ENCODE assay signal across 12 cellular contexts in the genomic region with DNA sequence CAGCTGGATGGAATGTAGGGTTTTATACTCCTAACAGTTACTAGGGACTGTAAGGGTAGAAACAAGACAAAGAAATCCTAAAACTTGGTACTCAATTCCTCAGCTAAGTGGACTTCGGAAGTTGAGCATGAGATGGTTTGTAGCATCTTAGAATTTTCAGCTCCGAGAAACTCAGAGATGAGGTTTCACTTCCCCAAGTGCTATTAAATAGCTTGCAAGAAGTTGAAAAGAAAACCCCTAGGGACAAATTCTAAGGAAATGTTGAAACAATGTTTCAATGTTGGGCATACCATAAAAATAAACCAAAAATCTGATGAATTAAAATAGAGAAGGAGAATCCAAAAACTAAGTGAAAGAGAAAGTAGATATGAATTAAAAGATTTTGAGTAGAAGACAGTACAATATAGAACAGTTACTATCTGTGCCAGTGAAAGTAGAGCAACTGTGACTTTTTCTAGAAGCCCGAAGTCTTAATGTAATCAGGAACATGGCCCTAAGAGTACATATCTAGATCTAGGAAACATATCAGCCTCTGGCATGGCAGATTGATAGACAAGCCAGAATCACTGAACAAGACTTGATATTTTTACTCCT.
DNase-seq lines count a peak whose midpoint lies in the region; ATAC-seq and TF ChIP-seq lines count a peak whose summit lies in the region.
"Had no signal": no experiment of that assay in that cellular context is flagged by ENCODE, and none has a peak within 500 bp of the region (broad histone marks: within the 10 kb centered on the region; RNA-seq: fewer than 3 reads in every experiment).

No MANE protein-coding gene starts in this region.

- no peaks in the 10 kb centered on the region for H3K36me3 ChIP-seq in BLaER1

- peak overlapping the region; percentile 54 for H3K4me2 ChIP-seq in BLaER1
- H3K4me2 ChIP-seq: A549 had no signal

- H3K27me3 ChIP-seq in BLaER1 = no peaks in the 10 kb centered on the region

- peaks cover 47% of the 10 kb centered on the region for H3K4me1 ChIP-seq in BLaER1
- H3K4me1 ChIP-seq: A549 had no signal

- in situ Hi-C loops in GM13977 (cut with MboI; ENCODE audit: low pct_unique_long_range_greater_than_20kb, low sequenced_read_pairs, unreplicated experiment) = no loop called here

- DNase-seq in NOMO-1 treated with DMSO at 0.1 percent for 48 hours (lab: John Stamatoyannopoulos, UW; ENCODE audit: unreplicated experiment) = peak; percentile 87
- no peak for DNase-seq in NCI-H526 treated with DMSO at 0.1 percent for 48 hours (lab: John Stamatoyannopoulos, UW)
- no peak for DNase-seq in GM13977 (ENCODE audit: low spot score)
- DNase-seq in NCI-H1436 treated with DMSO at 0.1 percent for 48 hours (lab: John Stamatoyannopoulos, UW) = no peak
- DNase-seq in NCI-H2171 treated with DMSO at 0.1 percent for 48 hours (lab: John Stamatoyannopoulos, UW) = no peak
- DNase-seq: anterior cingulate cortex, NCI-H226 had no signal

- no peaks in the 10 kb centered on the region for H4K20me1 ChIP-seq in BLaER1

- H3K9ac ChIP-seq in BLaER1 = no peak overlapping the region

- peaks cover 6% of the 10 kb centered on the region for H3K9me3 ChIP-seq in BLaER1
- H3K9me3 ChIP-seq: A549 had no signal

- H3K4me3 ChIP-seq in BLaER1 = no peak overlapping the region
- H3K4me3 ChIP-seq: A549, K562 had no signal

- ATAC-seq in GM19463 (IDR thresholded peaks at IDR 0.05; ENCODE audit: unreplicated experiment) (peak; percentile 74), HG02973 (IDR thresholded peaks at IDR 0.05; ENCODE audit: unreplicated experiment) (peak; percentile 82)
- ATAC-seq: A549, K562 had no signal

- TF ChIP-seq CTCF in GM13977 (IDR thresholded peaks at IDR 0.05; ENCODE audit: extremely low read depth, insufficient read depth, missing control alignments) = no peak

- H3K27ac ChIP-seq in BLaER1 = peak overlapping the region; percentile 59; the same call in 1 of the 2 replicates
- H3K27ac ChIP-seq: A549 had no signal
